ENCODE assay signal across 9 cellular contexts in the genomic region with DNA sequence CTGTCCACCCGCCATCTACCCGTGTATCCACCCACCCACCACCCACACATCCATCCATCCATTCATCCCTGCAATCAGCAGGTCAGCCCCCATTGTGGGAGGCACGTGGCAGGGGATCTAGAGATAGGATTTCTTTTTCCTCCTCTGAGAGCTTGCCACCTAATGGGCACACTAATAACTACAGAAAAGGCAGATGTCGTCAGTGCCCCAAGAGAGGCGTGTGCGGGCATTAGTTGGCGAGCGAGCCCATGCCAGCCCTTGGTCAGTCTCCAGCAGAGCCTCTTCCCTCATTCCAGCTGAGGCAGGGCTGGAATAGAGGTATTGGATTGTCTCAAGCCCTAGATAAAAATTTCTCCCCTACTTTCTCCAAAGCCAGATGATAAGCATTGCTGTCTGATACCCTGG. TPM values are rescaled to one million over a fixed set of nuclear protein-coding genes. Genes with fewer than 3 reads are reported as not detected.
A peak's percentile ranks its signal among the peaks of the same experiment; 100 is the strongest.
DNase-seq lines count a peak whose midpoint lies in the region; TF ChIP-seq lines count a peak whose summit lies in the region.
"Had no signal": no experiment of that assay in that cellular context is flagged by ENCODE, and none has a peak within 500 bp of the region (broad histone marks: within the 10 kb centered on the region; RNA-seq: fewer than 3 reads in every experiment).

No MANE protein-coding gene starts in this region.

- no peaks in the 10 kb centered on the region for H3K27me3 Mint-ChIP-seq in progenitor cell of endocrine pancreas

- DNase-seq in NCI-H446 treated with DMSO at 0.1 percent for 48 hours (lab: John Stamatoyannopoulos, UW) (peak; percentile 64), dermis blood vessel endothelial cell (peak; percentile 53), pons (ENCODE audit: low spot score) (peak; percentile 80), NCI-H345 treated with DMSO at 0.1 percent for 48 hours (lab: John Stamatoyannopoulos, UW; ENCODE audit: unreplicated experiment) (no peak), SW 1271 (lab: John Stamatoyannopoulos, UW) (no peak), progenitor cell of endocrine pancreas (ENCODE audit: low spot score, unreplicated experiment) (no peak)
- DNase-seq in activated CD8-positive, alpha-beta memory T cell treated with anti-CD3 and anti-CD28 coated beads, Interleukin-2, amount 50 U/mL, for 4 hours, result no peak

- TF ChIP-seq CTCF in GM12872 (IDR thresholded peaks at IDR 0.05; ENCODE audit: insufficient read depth, low read depth, low read length) (peak; percentile 43; the same call in 2 of the 3 replicates), progenitor cell of endocrine pancreas (IDR thresholded peaks at IDR 0.05; ENCODE audit: unreplicated experiment) (no peak)

- H3K4me1 Mint-ChIP-seq in progenitor cell of endocrine pancreas (ENCODE audit: low read depth), result peaks cover 46% of the 10 kb centered on the region

- no peak overlapping the region for H3K4me3 Mint-ChIP-seq in progenitor cell of endocrine pancreas (ENCODE audit: low read depth)
- H3K4me3 Mint-ChIP-seq: T-helper 2 cell treated with Interferon-gamma antibody and Interleukin-4, amounts not matched to agents 5 μg/mL and 100 μg/mL, for 36 hours had no signal

- no peaks in the 10 kb centered on the region for H3K36me3 Mint-ChIP-seq in progenitor cell of endocrine pancreas (ENCODE audit: insufficient read depth)

- no peak overlapping the region for H3K27ac Mint-ChIP-seq in progenitor cell of endocrine pancreas
- H3K27ac Mint-ChIP-seq: T-helper 2 cell treated with Interferon-gamma antibody and Interleukin-4, amounts not matched to agents 5 μg/mL and 100 μg/mL, for 36 hours had no signal

- H3K9me3 Mint-ChIP-seq in progenitor cell of endocrine pancreas (ENCODE audit: low read depth), result no peaks in the 10 kb centered on the region
- H3K9me3 Mint-ChIP-seq: T-helper 2 cell treated with Interferon-gamma antibody and Interleukin-4, amounts not matched to agents 5 μg/mL and 100 μg/mL, for 36 hours had no signal

RNA-seq across cellular contexts. Expression of a gene that starts 9.7 kb away (rescaled TPM):
- total RNA-seq in dermis blood vessel endothelial cell (0.33 and 1.2 TPM in 2 replicates), progenitor cell of endocrine pancreas (5.1 and 6.3 TPM in 2 replicates)

RNA-seq across cellular contexts. Expression of a gene that starts 25.3 kb away (rescaled TPM):
- not detected in 2 replicates for total RNA-seq in dermis blood vessel endothelial cell
- total RNA-seq in progenitor cell of endocrine pancreas, result not detected in 2 replicates

RNA-seq across cellular contexts. Expression of a gene that starts 31.1 kb away (rescaled TPM):
- total RNA-seq in dermis blood vessel endothelial cell, result 60.2 and 127 TPM in 2 replicates
- total RNA-seq in progenitor cell of endocrine pancreas, result 0.31 and 0.40 TPM in 2 replicates

RNA-seq across cellular contexts. Expression of a gene that starts 37.5 kb away (rescaled TPM):
- total RNA-seq in dermis blood vessel endothelial cell, result 3.2 and 16.8 TPM in 2 replicates
- 30.3 and 34.2 TPM in 2 replicates for total RNA-seq in progenitor cell of endocrine pancreas

RNA-seq across cellular contexts. Expression of a gene that starts 51.2 kb away (rescaled TPM):
- total RNA-seq in dermis blood vessel endothelial cell, result 0.28 and 1.0 TPM in 2 replicates
- 0.44 and 0.62 TPM in 2 replicates for total RNA-seq in progenitor cell of endocrine pancreas

Comparison
In these comparisons a context has a peak if more than half of its experiments do, and no peak if none do; other contexts are left out.
1. DNase-seq: peak in NCI-H446 treated with DMSO at 0.1 percent for 48 hours (single experiment), dermis blood vessel endothelial cell (single experiment) and pons (single experiment); none in activated CD8-positive, alpha-beta memory T cell treated with anti-CD3 and anti-CD28 coated beads, Interleukin-2, amount 50 U/mL, for 4 hours (single experiment), NCI-H345 treated with DMSO at 0.1 percent for 48 hours (single experiment), SW 1271 (0 of 2) and progenitor cell of endocrine pancreas (single experiment).
2. RNA of a gene that starts 31.1 kb away (total RNA-seq): 60.2 to 127 TPM in dermis blood vessel endothelial cell; 0.31 to 0.40 TPM in progenitor cell of endocrine pancreas; every median in the first group is over 10 times any median in the second.